Comparison of ENCODE assay signal across 8 cellular contexts in the genomic region with DNA sequence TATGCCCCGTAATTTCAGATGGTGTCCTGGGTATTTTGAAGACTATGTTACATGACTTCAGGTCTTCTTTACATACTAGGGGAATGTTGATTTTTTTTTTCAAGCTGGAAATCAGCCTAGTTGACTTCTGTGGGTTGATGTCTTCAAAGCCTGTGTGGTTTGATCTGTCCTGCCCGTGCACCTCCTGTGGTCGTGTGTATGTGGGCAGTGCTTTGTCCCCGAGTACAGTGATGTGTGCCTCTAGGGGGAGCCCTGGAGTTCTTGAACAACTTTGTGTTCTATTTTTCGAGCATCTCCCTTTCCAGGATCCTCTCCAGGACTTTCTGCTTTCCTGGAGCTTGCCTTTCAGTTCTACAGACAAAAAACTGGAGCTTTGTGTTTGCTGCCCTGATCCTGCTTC. TPM values are rescaled to one million over a fixed set of nuclear protein-coding genes. Genes with fewer than 3 reads are reported as not detected.
DNase-seq lines count a peak whose midpoint lies in the region; ATAC-seq and TF ChIP-seq lines count a peak whose summit lies in the region.

No MANE protein-coding gene starts in this region.

- H3K27me3 Mint-ChIP-seq in chondrocyte (ENCODE audit: low read depth): no peaks in the 10 kb centered on the region
- no peaks in the 10 kb centered on the region for H3K27me3 Mint-ChIP-seq in natural killer cell (ENCODE audit: low read depth in 2 of 2)

- H3K9me3 Mint-ChIP-seq in chondrocyte (ENCODE audit: low read depth) (peaks cover 46% of the 10 kb centered on the region), natural killer cell (peaks cover 5 to 11% of the 10 kb centered on the region in 2 donors)

- TF ChIP-seq CTCF in LNCAP (IDR thresholded peaks at IDR 0.05) (peak; percentile 91), chondrocyte (IDR thresholded peaks at IDR 0.05) (peak; percentile 52), natural killer cell (IDR thresholded peaks at IDR 0.05) (peak; percentile 12)

- intact Hi-C loops in natural killer cell (cut with micrococcal nuclease) (no loop called here), posterior cingulate gyrus (cut with DNase I) (no loop called here)

- peak in 1 of 3 donors; percentile 62 for ATAC-seq in natural killer cell
- ATAC-seq in GM18517 (IDR thresholded peaks at IDR 0.05; ENCODE audit: unreplicated experiment): no peak

- in situ Hi-C loops in G401 (cut with HindIII; ENCODE audit: low sequenced_read_pairs): no loop called here

- H3K27ac Mint-ChIP-seq in chondrocyte (ENCODE audit: unreplicated experiment) (no peak overlapping the region), natural killer cell (no peak overlapping the region)

- peak; percentile 14 for DNase-seq in G401 (ENCODE audit: low spot score)
- no peak for DNase-seq in chondrocyte (ENCODE audit: low spot score)
- DNase-seq in natural killer cell: no peak
- no peak for DNase-seq in NCI-H2107 (lab: John Stamatoyannopoulos, UW)
- DNase-seq in GDM1 (lab: John Stamatoyannopoulos, UW): no peak
- DNase-seq in posterior cingulate gyrus: no peak

- H3K4me1 Mint-ChIP-seq in chondrocyte (ENCODE audit: low read depth) (no peaks in the 10 kb centered on the region), natural killer cell (peaks cover 0 to 7% of the 10 kb centered on the region in 2 donors)

- H3K36me3 Mint-ChIP-seq in chondrocyte (ENCODE audit: low read depth) (peaks cover 49% of the 10 kb centered on the region), natural killer cell (peaks cover 32% of the 10 kb centered on the region)

- no peak overlapping the region for H3K4me3 Mint-ChIP-seq in chondrocyte (ENCODE audit: unreplicated experiment)
- no peak overlapping the region for H3K4me3 Mint-ChIP-seq in natural killer cell

RNA-seq across cellular contexts. Expression of a gene that starts 28.9 kb away (rescaled TPM):
- total RNA-seq in G401 (2014; rRNA removed; shearing (Covaris generic)): 7.3 and 7.7 TPM in 2 replicates
- total RNA-seq in chondrocyte (6.3 to 11.4 TPM (median 10.2 TPM) in 3 replicates), natural killer cell (10 to 100 TPM in 2 of 3 donors, 1 to 10 TPM in 1; 9.6 to 30.0 (median 14.3) TPM)

Comparison
In these comparisons a context has a peak if more than half of its experiments do, and no peak if none do; other contexts are left out.
1. CTCF ChIP-seq: peak in every context shown above with its lines; median percentile 91 in LNCAP; 52 in chondrocyte; 12 in natural killer cell.